Comparison of ENCODE assay signal across 26 cellular contexts in the genomic region with DNA sequence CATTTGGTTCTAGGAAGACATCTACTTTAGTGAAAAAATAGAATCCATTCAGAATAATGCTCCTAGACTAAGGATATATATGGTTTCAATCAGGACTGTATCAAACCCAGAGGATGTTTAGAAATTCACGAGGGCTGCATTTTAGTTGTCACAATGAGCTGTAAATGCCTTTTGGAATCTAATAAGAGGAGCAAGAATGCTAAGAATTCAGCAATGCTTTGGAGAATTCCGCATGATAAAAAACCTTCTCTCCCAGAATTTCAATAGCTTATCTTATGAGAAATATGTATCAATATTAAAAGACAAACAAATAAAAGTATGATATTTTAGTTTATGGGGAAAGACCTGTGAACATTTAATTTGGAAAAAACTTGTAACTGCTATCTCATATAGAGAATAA.
"Had no signal": no experiment of that assay in that cellular context is flagged by ENCODE, and none has a peak within 500 bp of the region (broad histone marks: within the 10 kb centered on the region; RNA-seq: fewer than 3 reads in every experiment).

No MANE protein-coding gene starts in this region.

- H3K9me3 Mint-ChIP-seq: nephron progenitor cell had no signal

- H3K4me3 Mint-ChIP-seq: activated T-cell treated with anti-CD3 and anti-CD28 coated beads, Interleukin-2, amount 50 U/mL, for 72 hours; naive B cell; nephron progenitor cell had no signal

- H3K27ac Mint-ChIP-seq: activated naive CD4-positive, alpha-beta T cell treated with anti-CD3 and anti-CD28 coated beads, Interleukin-2, amount 50 U/mL, for 72 hours; activated T-cell treated with anti-CD3 and anti-CD28 coated beads, Interleukin-2, amount 50 U/mL, for 72 hours; naive B cell; nephron progenitor cell had no signal

- H3K4me3 ChIP-seq: body of pancreas, cardiac muscle cell, colonic mucosa, pancreas, prostate gland, right atrium auricular region, smooth muscle cell, suprapubic skin, tibial nerve had no signal

- H3K27me3 Mint-ChIP-seq: naive B cell had no signal

- ATAC-seq: activated naive CD4-positive, alpha-beta T cell treated with anti-CD3 and anti-CD28 coated beads, Interleukin-2, amount 50 U/mL, for 72 hours; activated T-cell treated with anti-CD3 and anti-CD28 coated beads, Interleukin-2, amount 50 U/mL, for 72 hours; body of pancreas; left ventricle myocardium superior; pancreas had no signal

- H3K4me2 ChIP-seq: smooth muscle cell had no signal

- H3K36me3 ChIP-seq: cardiac muscle cell, colonic mucosa, pancreas, prostate gland, right atrium auricular region, suprapubic skin, tibial nerve had no signal

- H3K9me3 ChIP-seq: body of pancreas, colonic mucosa, pancreas, prostate gland, right atrium auricular region, suprapubic skin, tibial nerve had no signal

- H3K4me1 Mint-ChIP-seq: naive B cell had no signal

- H3K36me3 Mint-ChIP-seq: activated naive CD4-positive, alpha-beta T cell treated with anti-CD3 and anti-CD28 coated beads, Interleukin-2, amount 50 U/mL, for 72 hours; naive B cell had no signal

- DNase-seq: activated CD4-positive, alpha-beta T cell treated with anti-CD3 and anti-CD28 coated beads for 4 hours; activated CD4-positive, alpha-beta T cell treated with anti-CD3 and anti-CD28 coated beads, Interleukin-2, amount 50 U/mL, for 4 hours; activated CD4-positive, CD25-positive, alpha-beta regulatory T cell; activated naive CD4-positive, alpha-beta T cell; activated T-cell treated with anti-CD3 and anti-CD28 coated beads for 4 hours; activated T-cell treated with anti-CD3 and anti-CD28 coated beads, Interleukin-2, amount 50 U/mL, for 72 hours; anterior cingulate cortex; body of pancreas; cerebellar nuclear complex; colonic mucosa; effector CD8-positive, alpha-beta T cell; islet precursor cell; left ventricle myocardium superior; naive B cell; nephron progenitor cell; nucleus accumbens; pancreas; stimulated activated naive CD4-positive, alpha-beta T cell; T-helper 2 cell had no signal

- H3K27me3 ChIP-seq: body of pancreas, cardiac muscle cell, colonic mucosa, pancreas, right atrium auricular region, suprapubic skin, tibial nerve had no signal

- H3K27ac ChIP-seq: body of pancreas, cardiac muscle cell, colonic mucosa, pancreas, prostate gland, right atrium auricular region, suprapubic skin, tibial nerve had no signal

- H3K4me1 ChIP-seq: body of pancreas, colonic mucosa, pancreas, prostate gland, right atrium auricular region, suprapubic skin, tibial nerve had no signal
